In genomic region chr2:230335864-230336506, GRCh38 we compare ENCODE assay signal across 18 cellular contexts. TPM values are rescaled to one million over a fixed set of nuclear protein-coding genes. Genes with fewer than 3 reads are reported as not detected.
DNase-seq lines count a peak whose midpoint lies in the region; ATAC-seq lines count a peak whose summit lies in the region.
"Had no signal": no experiment of that assay in that cellular context is flagged by ENCODE, and none has a peak within 500 bp of the region (broad histone marks: within the 10 kb centered on the region; RNA-seq: fewer than 3 reads in every experiment).

No MANE protein-coding gene starts in this region.

- peaks cover 57% of the 10 kb centered on the region for H3K4me1 ChIP-seq in CD4-positive, alpha-beta memory T cell (ENCODE audit: insufficient read depth, low read length)
- peaks cover 0 to 37% of the 10 kb centered on the region in 2 donors for H3K4me1 ChIP-seq in naive thymus-derived CD4-positive, alpha-beta T cell (ENCODE audit: control insufficient read depth in 2 of 2, insufficient read depth in 2 of 2, low read length in 2 of 2)
- H3K4me1 ChIP-seq: BE2C had no signal

- intact Hi-C loops in CD4-positive, alpha-beta memory T cell (cut with micrococcal nuclease) = loop anchor here (1.0 kb wide), 1 partner anchor 9 kb away; the partner anchor contains the start of gene SP140L
- intact Hi-C loops in activated T-helper 1 cell treated with anti-CD3 and anti-CD28 coated beads, Interleukin-12 subunit alpha, Interleukin-12 subunit beta, Interleukin-2, Interleukin-4 antibody, amounts not matched to agents 30 ng/mL and 10 ng/mL and 1 ng/mL, durations not matched to agents 14 hours and 24 hours and 36 hours (cut with micrococcal nuclease) = loop anchor here (1.0 kb wide), 2 partner anchors 7 to 9 kb away; partner anchors contain the start of gene SP140L
- intact Hi-C loops in naive thymus-derived CD4-positive, alpha-beta T cell (cut with micrococcal nuclease) = loop anchor here (1.0 kb wide), 3 partner anchors 9 to 17 kb away; partner anchors contain the start of gene SP140L (in 2 of the 2)

- CTCF ChIA-PET in CD4-positive, alpha-beta memory T cell (lab: Charles Lee; ENCODE audit: partially characterized antibody) = interaction anchor here (0.6 to 1.5 kb wide), 2 partner anchors 9 to 13 kb away, joined by 3 to 5 read pairs; partner anchors contain the start of gene SP140L
- CTCF ChIA-PET in naive thymus-derived CD4-positive, alpha-beta T cell (lab: Charles Lee) = no interaction called here

- H3K27ac ChIP-seq in CD4-positive, alpha-beta memory T cell (ENCODE audit: low read depth, low read length) = peak overlapping the region; percentile 27
- peak overlapping the region; percentile 66 for H3K27ac ChIP-seq in naive thymus-derived CD4-positive, alpha-beta T cell (ENCODE audit: low read depth, low read length)

- peaks cover 0 to 2% (median 0%) of the 10 kb centered on the region in 8 donors for H3K9me3 Mint-ChIP-seq in CD4-positive, alpha-beta memory T cell
- H3K9me3 Mint-ChIP-seq in activated T-helper 1 cell treated with anti-CD3 and anti-CD28 coated beads, Interleukin-12 subunit alpha, Interleukin-12 subunit beta, Interleukin-2, Interleukin-4 antibody, amounts not matched to agents 30 ng/mL and 10 ng/mL and 1 ng/mL, durations not matched to agents 14 hours and 24 hours and 36 hours = peaks cover 15% of the 10 kb centered on the region
- H3K9me3 Mint-ChIP-seq in naive thymus-derived CD4-positive, alpha-beta T cell = peaks cover 0 to 7% (median 0%) of the 10 kb centered on the region in 11 donors

- peak overlapping the region; percentile 66 to 87 (median 76) for H3K4me3 Mint-ChIP-seq in CD4-positive, alpha-beta memory T cell
- peak overlapping the region; percentile 61 for H3K4me3 Mint-ChIP-seq in activated T-helper 1 cell treated with anti-CD3 and anti-CD28 coated beads, Interleukin-12 subunit alpha, Interleukin-12 subunit beta, Interleukin-2, Interleukin-4 antibody, amounts not matched to agents 30 ng/mL and 10 ng/mL and 1 ng/mL, durations not matched to agents 14 hours and 24 hours and 36 hours
- peak overlapping the region; percentile 71 to 92 (median 78) for H3K4me3 Mint-ChIP-seq in naive thymus-derived CD4-positive, alpha-beta T cell

- no peaks in the 10 kb centered on the region for H3K27me3 ChIP-seq in CD4-positive, alpha-beta memory T cell (ENCODE audit: insufficient read depth, low read length)
- no peaks in the 10 kb centered on the region for H3K27me3 ChIP-seq in naive thymus-derived CD4-positive, alpha-beta T cell (ENCODE audit: control insufficient read depth in 2 of 2, insufficient read depth in 2 of 2, low read length in 2 of 2)

- no peaks in the 10 kb centered on the region for H3K36me3 ChIP-seq in CD4-positive, alpha-beta memory T cell (ENCODE audit: insufficient read depth, low read length)
- peaks cover 0 to 6% (median 0%) of the 10 kb centered on the region in 3 experiments for H3K36me3 ChIP-seq in naive thymus-derived CD4-positive, alpha-beta T cell (ENCODE audit: control insufficient read depth in 2 of 3, insufficient read depth in 3 of 3, low read length in 3 of 3)
- H3K36me3 ChIP-seq: BE2C had no signal

- no peak for DNase-seq in CD4-positive, alpha-beta memory T cell
- peak; percentile 17 for DNase-seq in GF-D8 (lab: John Stamatoyannopoulos, UW)
- no peak for DNase-seq in activated T-helper 1 cell treated with anti-CD3 and anti-CD28 coated beads, Interleukin-12 subunit alpha, Interleukin-12 subunit beta, Interleukin-2, Interleukin-4 antibody, amounts not matched to agents 30 ng/mL and 10 ng/mL and 1 ng/mL, durations not matched to agents 14 hours and 24 hours and 36 hours (ENCODE audit: low spot score)
- DNase-seq in naive thymus-derived CD4-positive, alpha-beta T cell = peak in 3 of 9 donors; percentile 22 to 28 (median 26)
- DNase-seq in EL = no peak
- DNase-seq: BE2C; caudate nucleus; DMS153; effector CD4-positive, alpha-beta T cell; head of caudate nucleus; KG1; NCI-H2171 treated with DMSO at 0.1 percent for 48 hours; trophoblast cell had no signal

- POLR2A ChIA-PET in CD4-positive, alpha-beta memory T cell (lab: Charles Lee; ENCODE audit: partially characterized antibody) = interaction anchor here (0.8 to 2.7 kb wide), 7 partner anchors 8 to 116 kb away, joined by 3 to 19 read pairs (median 5); partner anchors contain the start of genes SP110 and SP140L
- POLR2A ChIA-PET in naive thymus-derived CD4-positive, alpha-beta T cell (lab: Charles Lee) = interaction anchor here (0.9 to 3.0 kb wide), 7 partner anchors 8 to 115 kb away, joined by 3 to 15 read pairs (median 3); partner anchors contain the start of gene SP140L

- H3K27ac Mint-ChIP-seq in CD4-positive, alpha-beta memory T cell = peak overlapping the region; percentile 77 to 94 (median 87)
- peak overlapping the region; percentile 81 for H3K27ac Mint-ChIP-seq in activated T-helper 1 cell treated with anti-CD3 and anti-CD28 coated beads, Interleukin-12 subunit alpha, Interleukin-12 subunit beta, Interleukin-2, Interleukin-4 antibody, amounts not matched to agents 30 ng/mL and 10 ng/mL and 1 ng/mL, durations not matched to agents 14 hours and 24 hours and 36 hours
- peak overlapping the region; percentile 83 to 95 (median 89) for H3K27ac Mint-ChIP-seq in naive thymus-derived CD4-positive, alpha-beta T cell

- no peak overlapping the region for H3K4me3 ChIP-seq in CD4-positive, alpha-beta memory T cell (ENCODE audit: low read length in 2 of 2)
- H3K4me3 ChIP-seq in naive thymus-derived CD4-positive, alpha-beta T cell (ENCODE audit: low read length) = peak overlapping the region; percentile 28
- H3K4me3 ChIP-seq: lung, smooth muscle cell had no signal

- no peaks in the 10 kb centered on the region for H3K27me3 Mint-ChIP-seq in CD4-positive, alpha-beta memory T cell
- no peaks in the 10 kb centered on the region for H3K27me3 Mint-ChIP-seq in activated T-helper 1 cell treated with anti-CD3 and anti-CD28 coated beads, Interleukin-12 subunit alpha, Interleukin-12 subunit beta, Interleukin-2, Interleukin-4 antibody, amounts not matched to agents 30 ng/mL and 10 ng/mL and 1 ng/mL, durations not matched to agents 14 hours and 24 hours and 36 hours (ENCODE audit: insufficient read depth)
- no peaks in the 10 kb centered on the region for H3K27me3 Mint-ChIP-seq in naive thymus-derived CD4-positive, alpha-beta T cell
- H3K27me3 Mint-ChIP-seq: progenitor cell of endocrine pancreas had no signal

- peak; percentile 18 for ATAC-seq in naive thymus-derived CD4-positive, alpha-beta T cell
- no peak for ATAC-seq in GM19023 (IDR thresholded peaks at IDR 0.05; ENCODE audit: unreplicated experiment)
- no peak for ATAC-seq in HG02763 (IDR thresholded peaks at IDR 0.05; ENCODE audit: unreplicated experiment)

- no peaks in the 10 kb centered on the region for H3K9me3 ChIP-seq in CD4-positive, alpha-beta memory T cell (ENCODE audit: control insufficient read depth in 1 of 2, low read length in 2 of 2)
- H3K9me3 ChIP-seq in naive thymus-derived CD4-positive, alpha-beta T cell (ENCODE audit: control insufficient read depth in 2 of 3, low read length in 3 of 3) = no peaks in the 10 kb centered on the region
- H3K9me3 ChIP-seq: BE2C had no signal

- H3K36me3 Mint-ChIP-seq in CD4-positive, alpha-beta memory T cell = peaks cover 43 to 45% of the 10 kb centered on the region in 2 donors
- H3K36me3 Mint-ChIP-seq in activated T-helper 1 cell treated with anti-CD3 and anti-CD28 coated beads, Interleukin-12 subunit alpha, Interleukin-12 subunit beta, Interleukin-2, Interleukin-4 antibody, amounts not matched to agents 30 ng/mL and 10 ng/mL and 1 ng/mL, durations not matched to agents 14 hours and 24 hours and 36 hours (ENCODE audit: low read depth) = peaks cover 51% of the 10 kb centered on the region
- peaks cover 17 to 62% (median 44%) of the 10 kb centered on the region in 5 donors for H3K36me3 Mint-ChIP-seq in naive thymus-derived CD4-positive, alpha-beta T cell

- peaks cover 48 to 63% (median 57%) of the 10 kb centered on the region in 4 donors for H3K4me1 Mint-ChIP-seq in CD4-positive, alpha-beta memory T cell
- peaks cover 61% of the 10 kb centered on the region for H3K4me1 Mint-ChIP-seq in activated T-helper 1 cell treated with anti-CD3 and anti-CD28 coated beads, Interleukin-12 subunit alpha, Interleukin-12 subunit beta, Interleukin-2, Interleukin-4 antibody, amounts not matched to agents 30 ng/mL and 10 ng/mL and 1 ng/mL, durations not matched to agents 14 hours and 24 hours and 36 hours (ENCODE audit: low read depth)
- H3K4me1 Mint-ChIP-seq in naive thymus-derived CD4-positive, alpha-beta T cell = peaks cover 43 to 69% (median 58%) of the 10 kb centered on the region in 7 donors

RNA-seq across cellular contexts. Expression of gene SP140L, which starts 9.0 kb away (rescaled TPM):
- total RNA-seq in CD4-positive, alpha-beta memory T cell = 100 to 1,000 TPM in 1 of 2 experiments, 10 to 100 TPM in 1; 98.6 to 102 TPM
- 10 to 100 TPM; 24.1 to 37.2 TPM for polyA plus RNA-seq in CD4-positive, alpha-beta memory T cell
- total RNA-seq in activated T-helper 1 cell treated with anti-CD3 and anti-CD28 coated beads, Interleukin-12 subunit alpha, Interleukin-12 subunit beta, Interleukin-2, Interleukin-4 antibody, amounts not matched to agents 30 ng/mL and 10 ng/mL and 1 ng/mL, durations not matched to agents 14 hours and 24 hours and 36 hours = 57.4 and 57.8 TPM in 2 replicates
- total RNA-seq in naive thymus-derived CD4-positive, alpha-beta T cell = 100 to 1,000 TPM in 2 of 5 experiments, 10 to 100 TPM in 3; 62.8 to 121 (median 89.5) TPM
- polyA plus RNA-seq in naive thymus-derived CD4-positive, alpha-beta T cell = 10 to 100 TPM; 34.1 to 42.4 TPM
